1 cellular context compared by ENCODE assay signal in the genomic region with DNA sequence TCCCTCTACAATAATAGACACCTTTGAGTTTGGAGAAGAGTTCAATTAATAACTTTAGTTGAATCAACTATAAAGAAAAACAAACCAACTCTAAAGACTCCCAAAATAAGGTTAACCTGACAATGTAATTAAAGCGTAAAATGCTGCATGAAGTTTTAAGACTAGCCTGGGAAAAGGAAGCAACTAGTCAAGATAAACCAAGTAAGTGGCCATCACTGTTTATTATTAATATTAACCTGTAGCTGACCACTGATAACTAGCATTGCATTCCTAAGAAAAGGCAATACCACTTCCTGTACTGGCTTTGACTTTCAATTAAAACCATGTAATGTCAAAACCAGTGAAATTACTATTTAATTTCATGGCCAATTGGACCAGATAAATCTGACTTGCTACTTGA.
A peak's percentile ranks its signal among the peaks of the same experiment; 100 is the strongest.
TF ChIP-seq lines count a peak whose summit lies in the region.

No MANE protein-coding gene starts in this region.

TF ChIP-seq in HepG2, 621 proteins besides CTCF, POLR2A, EP300 and RAD21:
- 0 out of 2 replicates have a peak, but pooled peaks have one; percentile 5 for TF ChIP-seq NCOR1 (IDR thresholded peaks at IDR 0.05; ENCODE audit: borderline replicate concordance, low read length)
- no peak for TF ChIP-seq KAT2B (IDR thresholded peaks at IDR 0.05; ENCODE audit: borderline replicate concordance, low read depth, low read length)
- no peak for TF ChIP-seq SMC3 (IDR thresholded peaks at IDR 0.05; ENCODE audit: low read length)
